1 cellular context compared by ENCODE assay signal in the genomic region with DNA sequence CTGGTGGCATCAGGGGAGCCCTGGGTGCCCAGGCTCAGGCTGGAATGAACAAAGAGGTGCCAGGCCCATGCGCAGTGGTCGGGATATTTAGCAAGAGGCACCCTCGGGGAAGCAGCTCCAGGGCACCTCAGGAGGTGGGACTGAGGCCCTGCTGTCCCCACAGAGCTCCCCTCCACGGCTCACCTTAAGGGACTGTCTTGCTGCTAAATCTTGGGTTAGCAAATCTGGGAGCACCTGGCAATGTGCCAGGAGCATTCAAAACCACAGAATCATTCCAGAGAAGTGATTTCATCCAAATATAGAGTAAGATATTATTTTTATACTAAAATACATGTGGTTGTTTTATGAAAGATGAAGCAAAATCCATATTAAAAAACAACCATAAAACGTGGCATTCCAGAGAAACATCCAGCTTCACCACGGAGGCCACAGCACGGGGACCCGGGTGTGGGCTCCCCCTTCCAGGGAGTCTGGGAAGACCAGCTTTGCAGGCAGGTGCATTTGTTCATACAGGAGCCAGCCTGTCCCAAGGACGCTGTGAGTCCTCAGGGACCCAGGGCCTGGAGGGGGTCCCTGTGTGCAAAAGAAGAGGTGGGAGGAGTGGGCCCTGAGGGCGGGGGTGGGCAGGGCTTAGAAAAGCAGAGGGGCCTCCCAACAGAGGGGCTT.
TF ChIP-seq lines count a peak whose summit lies in the region.

No MANE protein-coding gene starts in this region.

TF ChIP-seq in SK-N-SH, 30 proteins besides CTCF, POLR2A, EP300 and RAD21 (continued from another document):
- TF ChIP-seq FOSL2 (IDR thresholded peaks at IDR 0.05; ENCODE audit: borderline replicate concordance, low read depth) (peak; percentile 29; the same call in 1 of the 2 replicates), FOXJ3 (CRISPR knock-in tag; IDR thresholded peaks at IDR 0.05) (no peak), MEF2A (IDR thresholded peaks at IDR 0.05; ENCODE audit: borderline replicate concordance, low read depth) (peak; percentile 60), MXI1 (IDR thresholded peaks at IDR 0.05; ENCODE audit: low read depth, low read length) (no peak)
TF ChIP-seq in SK-N-SH: peak in this region for 4.
